In the genomic region with DNA sequence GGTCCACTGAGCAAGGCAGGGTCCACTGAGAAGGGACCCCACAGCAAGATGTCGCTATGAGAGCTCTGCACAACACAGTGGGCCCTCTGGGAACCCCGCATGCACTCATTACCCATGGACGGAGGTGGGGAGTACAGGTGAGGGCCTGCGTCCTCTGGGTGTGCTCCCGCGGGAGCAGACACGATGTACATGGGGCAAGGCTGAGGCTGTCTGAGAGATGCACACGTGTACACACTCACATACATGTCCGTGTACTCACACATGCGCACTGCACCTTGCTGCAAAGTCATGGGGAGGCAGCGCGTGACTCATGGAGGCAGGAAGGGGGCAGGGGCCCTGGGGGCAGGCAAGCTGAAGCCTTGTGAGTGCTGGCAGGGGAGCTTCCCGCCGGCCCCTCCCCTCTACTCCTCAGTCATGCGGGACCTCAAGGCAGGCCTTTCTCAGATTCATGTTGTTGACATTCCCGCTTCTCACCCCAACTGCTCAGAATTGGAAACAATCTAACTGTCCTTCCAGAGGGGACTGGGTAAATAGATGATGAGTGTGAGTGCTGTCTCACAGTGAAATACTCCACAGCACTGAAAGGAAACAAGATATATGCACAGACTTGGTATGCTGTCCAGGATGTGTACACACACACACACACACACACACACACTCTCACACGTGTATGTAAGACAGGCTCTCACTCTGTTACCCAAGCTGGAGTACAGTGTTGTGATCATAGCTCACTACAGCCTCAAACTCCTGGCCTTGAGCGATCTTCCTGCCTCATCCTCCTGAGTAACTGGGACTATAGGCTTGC, we compare ENCODE assay signal across 11 cellular contexts. TPM values are rescaled to one million over a fixed set of nuclear protein-coding genes. Genes with fewer than 3 reads are reported as not detected.
A peak's percentile ranks its signal among the peaks of the same experiment; 100 is the strongest.
DNase-seq lines count a peak whose midpoint lies in the region; ATAC-seq and TF ChIP-seq lines count a peak whose summit lies in the region.
"Had no signal": no experiment of that assay in that cellular context is flagged by ENCODE, and none has a peak within 500 bp of the region (broad histone marks: within the 10 kb centered on the region; RNA-seq: fewer than 3 reads in every experiment).

No MANE protein-coding gene starts in this region.

- H3K27ac ChIP-seq in PC-3 (ENCODE audit: low read length) (peak overlapping the region; percentile 100), esophagus squamous epithelium (peak overlapping the region in 3 of 4 donors; percentile 52 to 60 (median 56))
- H3K27ac ChIP-seq: esophagus muscularis mucosa had no signal

- TF ChIP-seq POLR2A in esophagus squamous epithelium (IDR thresholded peaks at IDR 0.05) = no peak

- H3K36me3 ChIP-seq in PC-3 (ENCODE audit: low read depth, low read length) = no peaks in the 10 kb centered on the region
- H3K36me3 ChIP-seq in esophagus squamous epithelium = no peaks in the 10 kb centered on the region
- H3K36me3 ChIP-seq: esophagus muscularis mucosa had no signal

- no peaks in the 10 kb centered on the region for H3K27me3 ChIP-seq in PC-3 (ENCODE audit: low read length)
- H3K27me3 ChIP-seq in esophagus squamous epithelium = peaks cover 0 to 21% (median 0%) of the 10 kb centered on the region in 4 donors

- H3K79me2 ChIP-seq in PC-3 (ENCODE audit: low read length) = no peaks in the 10 kb centered on the region

- peak overlapping the region; percentile 71 for H2AFZ ChIP-seq in PC-3 (ENCODE audit: low read length)

- no peaks in the 10 kb centered on the region for H3K9me2 ChIP-seq in PC-3 (replicated peaks; ENCODE audit: low read length)

- BruUV-seq in PC-3 (replicated peaks; lab: Mats Ljungman, UMichigan) = no TSS peak

- TF ChIP-seq CTCF in PC-3 (conservative IDR thresholded peaks at IDR 0.05; ENCODE audit: low read depth, low read length) = no peak
- no peak for TF ChIP-seq CTCF in esophagus squamous epithelium (IDR thresholded peaks at IDR 0.05)

- WGBS in esophagus squamous epithelium, 2 donors = 35 to 37% methylated on average over 5 of the region's 18 CpGs

- H3K9ac ChIP-seq in PC-3 (ENCODE audit: low read length) = peak overlapping the region; percentile 96

- POLR2A ChIA-PET in PC-3 (lab: Charles Lee; ENCODE audit: unreplicated experiment) = no interaction called here

- CTCF ChIA-PET in PC-3 (lab: Charles Lee) = no interaction called here

- peak; percentile 4 for DNase-seq in NCI-H146 (lab: John Stamatoyannopoulos, UW)
- DNase-seq in NCI-H146 treated with DMSO at 0.1 percent for 48 hours (lab: John Stamatoyannopoulos, UW; ENCODE audit: unreplicated experiment) = no peak
- DNase-seq in PC-3 = peak; percentile 92
- DNase-seq in esophagus squamous epithelium (lab: John Stamatoyannopoulos, UW) = no peak
- DNase-seq in skeletal muscle cell (ENCODE audit: low read depth) = peak; percentile 35
- no peak for DNase-seq in activated gamma-delta T cell treated with Interleukin-2 at 50 U/mL for 16 hours
- DNase-seq in cortex of kidney (lab: John Stamatoyannopoulos, UW) = no peak
- DNase-seq in activated CD8-positive, alpha-beta memory T cell treated with anti-CD3 and anti-CD28 coated beads for 24 hours = no peak
- DNase-seq: activated CD4-positive, alpha-beta T cell treated with anti-CD3 and anti-CD28 coated beads for 1 hour; retina had no signal

- intact Hi-C loops in PC-3 (cut with micrococcal nuclease) (no loop called here), esophagus squamous epithelium (cut with DNase I) (no loop called here)

- H3K9me3 ChIP-seq in PC-3 (ENCODE audit: low read length) = no peaks in the 10 kb centered on the region
- no peaks in the 10 kb centered on the region for H3K9me3 ChIP-seq in esophagus squamous epithelium
- H3K9me3 ChIP-seq: esophagus muscularis mucosa had no signal

- H3K4me2 ChIP-seq in PC-3 (ENCODE audit: low read length) = peak overlapping the region; percentile 84

- H3F3A ChIP-seq in PC-3 (ENCODE audit: low read length, unreplicated experiment) = no peaks in the 10 kb centered on the region

- H3K4me1 ChIP-seq in PC-3 (ENCODE audit: insufficient read depth, low read length) (peaks cover 25% of the 10 kb centered on the region), esophagus squamous epithelium (peaks cover 9 to 18% (median 12%) of the 10 kb centered on the region in 3 donors)

- H4K20me1 ChIP-seq in PC-3 (ENCODE audit: low read length) = no peaks in the 10 kb centered on the region

- H3K4me3 ChIP-seq in PC-3 (ENCODE audit: low read length) (peak overlapping the region; percentile 55), esophagus squamous epithelium (no peak overlapping the region), skeletal muscle cell (ENCODE audit: low read depth, low read length) (no peak overlapping the region)
- H3K4me3 ChIP-seq: esophagus muscularis mucosa had no signal

- ATAC-seq in PC-3 = peak; percentile 79

RNA-seq across cellular contexts. Expression of a gene that starts 40.0 kb away (rescaled TPM):
- total RNA-seq in PC-3 (2014; rRNA removed) (0.26 and 0.29 TPM in 2 replicates), esophagus squamous epithelium (1 to 10 TPM in 3 of 4 donors, under 1 TPM in 1; 0.30 to 3.3 (median 1.7) TPM)

Comparison
In these comparisons a context has a peak if more than half of its experiments do, and no peak if none do; other contexts are left out.
1. DNase-seq: peak in NCI-H146 (single experiment), PC-3 (single experiment) and skeletal muscle cell (single experiment); none in NCI-H146 treated with DMSO at 0.1 percent for 48 hours (single experiment), esophagus squamous epithelium (single experiment), activated gamma-delta T cell treated with Interleukin-2 at 50 U/mL for 16 hours (single experiment), cortex of kidney (single experiment) and activated CD8-positive, alpha-beta memory T cell treated with anti-CD3 and anti-CD28 coated beads for 24 hours (single experiment).